Comparison of ENCODE assay signal across 17 cellular contexts in the genomic region with DNA sequence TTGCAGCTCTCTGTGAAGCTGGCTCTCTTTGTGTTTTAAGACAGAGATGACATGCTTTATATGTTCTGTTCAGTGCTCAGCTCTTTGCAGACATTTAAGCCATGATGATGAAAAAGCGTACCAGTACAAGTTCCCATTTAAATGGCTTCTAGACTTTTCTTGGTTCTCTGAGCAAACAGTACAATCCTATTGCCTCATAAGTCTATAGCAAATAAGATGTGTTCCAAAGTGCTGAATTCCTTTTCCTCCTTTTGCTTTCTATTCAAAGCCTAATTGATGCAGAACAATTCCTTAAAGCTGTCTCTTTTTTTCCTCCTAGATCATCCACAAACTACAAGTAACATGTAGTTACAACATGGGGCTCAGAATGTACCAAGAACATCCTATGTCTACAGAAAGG.
A peak's percentile ranks its signal among the peaks of the same experiment; 100 is the strongest.
DNase-seq lines count a peak whose midpoint lies in the region; ATAC-seq and TF ChIP-seq lines count a peak whose summit lies in the region.
"Had no signal": no experiment of that assay in that cellular context is flagged by ENCODE, and none has a peak within 500 bp of the region (broad histone marks: within the 10 kb centered on the region; RNA-seq: fewer than 3 reads in every experiment).

No MANE protein-coding gene starts in this region.

- H3K4me1 Mint-ChIP-seq in H9 (peaks cover 28 to 42% of the 10 kb centered on the region in 2 experiments), nephron (peaks cover 39% of the 10 kb centered on the region), MCF 10A (ENCODE audit: insufficient read depth, unreplicated experiment) (no peaks in the 10 kb centered on the region)
- H3K4me1 Mint-ChIP-seq in effector memory CD8-positive, alpha-beta T cell (ENCODE audit: low read depth in 2 of 2), result no peaks in the 10 kb centered on the region
- H3K4me1 Mint-ChIP-seq: CD4-positive, alpha-beta memory T cell had no signal

- H3K36me3 Mint-ChIP-seq in H9 (ENCODE audit: insufficient read depth in 1 of 3, low read depth in 3 of 3) (peaks cover 15 to 18% (median 17%) of the 10 kb centered on the region in 3 experiments), nephron (ENCODE audit: low read depth) (no peaks in the 10 kb centered on the region), MCF 10A (ENCODE audit: insufficient read depth, unreplicated experiment) (no peaks in the 10 kb centered on the region)
- H3K36me3 Mint-ChIP-seq in effector memory CD8-positive, alpha-beta T cell (ENCODE audit: insufficient read depth), result no peaks in the 10 kb centered on the region
- H3K36me3 Mint-ChIP-seq: CD4-positive, alpha-beta memory T cell had no signal

- no peak overlapping the region for H3K56ac ChIP-seq in H9 (ENCODE audit: insufficient read length, low read depth, low read length)

- H3K36me3 ChIP-seq in transverse colon, result no peaks in the 10 kb centered on the region

- H3K27me3 Mint-ChIP-seq in H9 (ENCODE audit: low read depth), result no peaks in the 10 kb centered on the region
- H3K27me3 Mint-ChIP-seq in nephron (ENCODE audit: low read depth), result no peaks in the 10 kb centered on the region
- no peaks in the 10 kb centered on the region for H3K27me3 Mint-ChIP-seq in MCF 10A (ENCODE audit: insufficient read depth, unreplicated experiment)
- H3K27me3 Mint-ChIP-seq in effector memory CD8-positive, alpha-beta T cell, result peaks cover 0 to 7% of the 10 kb centered on the region in 2 donors

- H4K91ac ChIP-seq in H9 (ENCODE audit: insufficient read length, low read depth, low read length), result no peak overlapping the region

- no peak for DNase-seq in H9
- no peak for DNase-seq in left colon
- DNase-seq in transverse colon, result no peak
- no peak for DNase-seq in MCF 10A (ENCODE audit: unreplicated experiment)
- DNase-seq in activated T-cell treated with anti-CD3 and anti-CD28 coated beads for 4 hours, result no peak
- no peak for DNase-seq in effector memory CD8-positive, alpha-beta T cell
- DNase-seq: CD4-positive, alpha-beta memory T cell; DMS53; HFFc6; NCI-H1417; NCI-H187; NCI-H2107; NCI-H2227 treated with DMSO at 0.1 percent for 48 hours; NCI-H524; SHP77 had no signal

- intact Hi-C loops in left colon (cut with DNase I, micrococcal nuclease), result no loop called here
- intact Hi-C loops in transverse colon (cut with DNase I; ENCODE audit: low total_unique reads), result no loop called here
- intact Hi-C loops in MCF 10A (cut with micrococcal nuclease), result no loop called here

- no TSS peak for BruUV-seq in MCF 10A (replicated peaks; lab: Mats Ljungman, UMichigan)

- H3K79me2 ChIP-seq in H9 (ENCODE audit: insufficient read depth, low read length), result no peaks in the 10 kb centered on the region

- peak; percentile 72 for ATAC-seq in left colon
- no peak for ATAC-seq in effector memory CD8-positive, alpha-beta T cell (replicated peaks)

- no peak for TF ChIP-seq CTCF in H9 (conservative IDR thresholded peaks at IDR 0.05)
- TF ChIP-seq CTCF in nephron (IDR thresholded peaks at IDR 0.05; ENCODE audit: unreplicated experiment in 3 of 3), result no peak
- no peak for TF ChIP-seq CTCF in transverse colon (IDR thresholded peaks at IDR 0.05)
- no peak for TF ChIP-seq CTCF in MCF 10A (IDR thresholded peaks at IDR 0.05; ENCODE audit: unreplicated experiment)

- H3K4me3 Mint-ChIP-seq in H9, result no peak overlapping the region
- H3K4me3 Mint-ChIP-seq in nephron, result no peak overlapping the region
- no peak overlapping the region for H3K4me3 Mint-ChIP-seq in MCF 10A (ENCODE audit: unreplicated experiment)
- no peak overlapping the region for H3K4me3 Mint-ChIP-seq in effector memory CD8-positive, alpha-beta T cell
- H3K4me3 Mint-ChIP-seq: CD4-positive, alpha-beta memory T cell; HFFc6 had no signal

- peak overlapping the region; percentile 8 for H3T11ph ChIP-seq in H9 (ENCODE audit: low read length)

- H2BK120ac ChIP-seq in H9 (ENCODE audit: low read depth, low read length, poor library complexity, severe bottlenecking), result no peak overlapping the region

- H2BK12ac ChIP-seq in H9 (ENCODE audit: insufficient read length, low read depth, low read length), result no peak overlapping the region

- no CpG with 5 or more reads among the region's 1 CpG for WGBS in H9 (ENCODE audit: extremely low coverage, insufficient read length, low lambda C conversion rate)
- WGBS in transverse colon (ENCODE audit: low coverage in 1 of 2), 2 donors, result 71 to 75% methylated on average over 1 of the region's 1 CpG

- no peak overlapping the region for H4K5ac ChIP-seq in H9 (ENCODE audit: insufficient read length, low read depth, low read length)

- H4K20me1 ChIP-seq in H9 (ENCODE audit: control insufficient read depth, insufficient read depth, insufficient read length), result no peaks in the 10 kb centered on the region

- H3K27ac Mint-ChIP-seq in H9 (peak overlapping the region in 1 of 3 experiments; percentile 4; a peak in 1 of 7 replicates), nephron (peak overlapping the region; percentile 67 to 96 (median 92)), MCF 10A (ENCODE audit: low read depth, unreplicated experiment) (no peak overlapping the region)
- no peak overlapping the region for H3K27ac Mint-ChIP-seq in effector memory CD8-positive, alpha-beta T cell
- H3K27ac Mint-ChIP-seq: CD4-positive, alpha-beta memory T cell; HFFc6 had no signal

- H3K27ac ChIP-seq in H9 (ENCODE audit: insufficient read length, low read depth, low read length) (no peak overlapping the region), transverse colon (peak overlapping the region in 3 of 4 donors; percentile 1 to 27 (median 4))
- H3K27ac ChIP-seq: KMS-11 had no signal

- no peak overlapping the region for H2BK5ac ChIP-seq in H9 (ENCODE audit: insufficient read length, low read length)

- H2AK5ac ChIP-seq in H9 (ENCODE audit: insufficient read length, low read length), result no peak overlapping the region

- H3K4me1 ChIP-seq in H9 (ENCODE audit: insufficient read depth, low read length) (peaks cover 3% of the 10 kb centered on the region; the same call in 1 of the 2 replicates), transverse colon (peaks cover 0 to 21% (median 11%) of the 10 kb centered on the region in 4 donors)

- H3K4ac ChIP-seq in H9 (ENCODE audit: low read depth, low read length), result no peak overlapping the region

- peaks cover 19 to 24% of the 10 kb centered on the region in 2 experiments for H3K9me3 Mint-ChIP-seq in H9
- peaks cover 5% of the 10 kb centered on the region for H3K9me3 Mint-ChIP-seq in nephron
- no peaks in the 10 kb centered on the region for H3K9me3 Mint-ChIP-seq in MCF 10A (ENCODE audit: unreplicated experiment)
- H3K9me3 Mint-ChIP-seq in effector memory CD8-positive, alpha-beta T cell, result no peaks in the 10 kb centered on the region
- H3K9me3 Mint-ChIP-seq: HFFc6 had no signal

- H3K27me3 ChIP-seq in H9 (ENCODE audit: insufficient read depth, low read length) (no peaks in the 10 kb centered on the region), transverse colon (no peaks in the 10 kb centered on the region)

- H3K4me2 ChIP-seq in H9 (ENCODE audit: insufficient read depth, insufficient read length, low read length), result no peak overlapping the region
- H3K4me2 ChIP-seq: KMS-11 had no signal

- no peak overlapping the region for H3K18ac ChIP-seq in H9 (ENCODE audit: insufficient read length, low read depth, low read length)

- in situ Hi-C loops in transverse colon (cut with MboI; ENCODE audit: low pct_ligation_motif_present in 1 of 4, low pct_unique_long_range_greater_than_20kb in 1 of 4, low sequenced_read_pairs in 3 of 4), result no loop called here

- no peak overlapping the region for H3K4me3 ChIP-seq in transverse colon

- no peak overlapping the region for H2BK15ac ChIP-seq in H9 (ENCODE audit: low read depth, low read length)

- CTCF ChIA-PET in MCF 10A (lab: Yijun Ruan, JAX), result interaction anchor here (1.2 kb wide), 1 partner anchor 171 kb away, joined by 5 read pairs; no protein-coding TSS in a partner anchor

- TF ChIP-seq POLR2A in transverse colon (IDR thresholded peaks at IDR 0.05), result no peak

- H2AFZ ChIP-seq in H9 (ENCODE audit: low read length), result no peak overlapping the region

- no peak overlapping the region for H3K14ac ChIP-seq in H9 (ENCODE audit: insufficient read depth, low read length)

- no peak overlapping the region for H4K8ac ChIP-seq in H9 (replicated peaks; ENCODE audit: insufficient read length, low read depth, low read length)

- H2BK20ac ChIP-seq in H9 (ENCODE audit: low read depth, low read length, poor library complexity, severe bottlenecking), result no peak overlapping the region

- no peak for TF ChIP-seq EP300 in transverse colon (IDR thresholded peaks at IDR 0.05; ENCODE audit: low read depth)

- peaks cover 2% of the 10 kb centered on the region for H3K23me2 ChIP-seq in H9 (ENCODE audit: insufficient read length, low read depth, low read length, poor library complexity, severe bottlenecking)

- H3K9ac ChIP-seq in H9 (ENCODE audit: extremely low read depth, insufficient read length, low read length), result no peak overlapping the region
- H3K9ac ChIP-seq: KMS-11 had no signal

- H3K79me1 ChIP-seq in H9 (ENCODE audit: insufficient read depth, low read depth, low read length, poor library complexity, severe bottlenecking), result no peaks in the 10 kb centered on the region

- peaks cover 18% of the 10 kb centered on the region for H3K9me3 ChIP-seq in H9 (ENCODE audit: control insufficient read depth, low read depth, low read length)
- H3K9me3 ChIP-seq in transverse colon, result no peaks in the 10 kb centered on the region

- no peak overlapping the region for H3K23ac ChIP-seq in H9 (ENCODE audit: insufficient read length, low read depth, low read length)

- POLR2A ChIA-PET in MCF 10A (lab: Yijun Ruan, JAX), result interaction anchor here (1.0 kb wide), 1 partner anchor 18 kb away, joined by 3 read pairs; no protein-coding TSS in a partner anchor

Comparison
In these comparisons a context has a peak if more than half of its experiments do, and no peak if none do; other contexts are left out.
1. H3K27ac Mint-ChIP-seq: peak in nephron (3 of 3); none in MCF 10A (single experiment) and effector memory CD8-positive, alpha-beta T cell (0 of 2).